ENCODE assay signal across 8 cellular contexts in genomic region chr14:74492413-74493342, GRCh38. TPM values are rescaled to one million over a fixed set of nuclear protein-coding genes. Genes with fewer than 3 reads are reported as not detected.
DNase-seq lines count a peak whose midpoint lies in the region; ATAC-seq, FAIRE-seq and TF ChIP-seq lines count a peak whose summit lies in the region.

TSS of gene NPC2 (minus strand) at chr14:74493305. CDS start at chr14:74493274, 31 bp downstream.

- peak within 1 kb of the TSS; percentile 97 for H3K4me3 ChIP-seq in A673 (ENCODE audit: low read depth, low read length, poor library complexity, severe bottlenecking)
- H3K4me3 ChIP-seq in iPS-11a (ENCODE audit: low read depth, low read length): peak within 1 kb of the TSS; percentile 97
- H3K4me3 ChIP-seq in skeletal muscle tissue (ENCODE audit: low read length in 3 of 3): peak within 1 kb of the TSS; percentile 95 to 99 (median 98)

- BruUV-seq in A673 (replicated peaks; lab: Mats Ljungman, UMichigan): TSS peak; percentile 68

- H3K9ac ChIP-seq in skeletal muscle tissue (ENCODE audit: low read depth in 1 of 3, low read length in 3 of 3): peak within 1 kb of the TSS; percentile 98

- H3K27ac ChIP-seq in A673 (ENCODE audit: low read depth, low read length, poor library complexity, severe bottlenecking): peak within 1 kb of the TSS; percentile 84
- peak within 1 kb of the TSS; percentile 98 for H3K27ac ChIP-seq in skeletal muscle tissue (ENCODE audit: low read depth, low read length)

- CTCF ChIA-PET in A673 (lab: Charles Lee): interaction anchor here (0.6 kb wide), 1 partner anchor 189 kb away, joined by 13 read pairs; no protein-coding TSS in a partner anchor

- no peaks in the 10 kb centered on the region for H3K27me3 Mint-ChIP-seq in activated naive CD8-positive, alpha-beta T cell treated with anti-CD3 and anti-CD28 coated beads, Interleukin-2, amount 50 U/mL, for 24 hours

- no peaks in the 10 kb centered on the region for H3K9me3 ChIP-seq in A673 (ENCODE audit: low read depth, low read length, poor library complexity, severe bottlenecking)
- H3K9me3 ChIP-seq in skeletal muscle tissue (ENCODE audit: control insufficient read depth in 3 of 3, low read length in 3 of 3): no peaks in the 10 kb centered on the region

- DNase-seq in A673 (ENCODE audit: low spot score): no peak
- DNase-seq in GM19239 (ENCODE audit: insufficient read length, low spot score): no peak
- DNase-seq in activated naive CD8-positive, alpha-beta T cell treated with anti-CD3 and anti-CD28 coated beads, Interleukin-2, amount 50 U/mL, for 24 hours: no peak
- DNase-seq in GM03348 (ENCODE audit: low spot score): no peak

- peaks cover 23% of the 10 kb centered on the region for H3K4me1 ChIP-seq in A673 (ENCODE audit: insufficient read depth, low read length, poor library complexity, severe bottlenecking)
- H3K4me1 ChIP-seq in skeletal muscle tissue (ENCODE audit: control insufficient read depth in 3 of 3, insufficient read depth in 3 of 3, low read length in 3 of 3): peaks cover 12 to 28% (median 19%) of the 10 kb centered on the region in 3 donors

- H3K27ac Mint-ChIP-seq in activated naive CD8-positive, alpha-beta T cell treated with anti-CD3 and anti-CD28 coated beads, Interleukin-2, amount 50 U/mL, for 24 hours: peak within 1 kb of the TSS; percentile 90

- intact Hi-C loops in A673 (cut with micrococcal nuclease; ENCODE audit: unreplicated experiment): loop anchor here (5.0 kb wide), 1 partner anchor 130 kb away; no protein-coding TSS in a partner anchor

- peaks cover 2% of the 10 kb centered on the region for H3K36me3 Mint-ChIP-seq in activated naive CD8-positive, alpha-beta T cell treated with anti-CD3 and anti-CD28 coated beads, Interleukin-2, amount 50 U/mL, for 24 hours (ENCODE audit: low read depth)

- peak; percentile 40 for FAIRE-seq in GM19239 (lab: Jason Lieb, UNC)

- peaks cover 34% of the 10 kb centered on the region for H3K4me1 Mint-ChIP-seq in activated naive CD8-positive, alpha-beta T cell treated with anti-CD3 and anti-CD28 coated beads, Interleukin-2, amount 50 U/mL, for 24 hours

- no peak within 1 kb of the TSS for H3K4me3 Mint-ChIP-seq in activated naive CD8-positive, alpha-beta T cell treated with anti-CD3 and anti-CD28 coated beads, Interleukin-2, amount 50 U/mL, for 24 hours

- ATAC-seq in HG03520 (IDR thresholded peaks at IDR 0.05; ENCODE audit: unreplicated experiment) (peak; percentile 5), GM18519 (IDR thresholded peaks at IDR 0.05; ENCODE audit: low FRiP score, unreplicated experiment) (no peak)
- ATAC-seq in activated naive CD8-positive, alpha-beta T cell treated with anti-CD3 and anti-CD28 coated beads, Interleukin-2, amount 50 U/mL, for 24 hours: no peak

- H3K36me3 ChIP-seq in A673 (ENCODE audit: insufficient read depth, low read length, poor library complexity, severe bottlenecking): peaks cover 6% of the 10 kb centered on the region
- peaks cover 2 to 4% (median 3%) of the 10 kb centered on the region in 3 donors for H3K36me3 ChIP-seq in skeletal muscle tissue (ENCODE audit: control insufficient read depth in 3 of 3, insufficient read depth in 3 of 3, low read length in 3 of 3)

- no peaks in the 10 kb centered on the region for H3K27me3 ChIP-seq in A673 (replicated peaks; ENCODE audit: insufficient read depth, low read depth, low read length, poor library complexity)
- no peaks in the 10 kb centered on the region for H3K27me3 ChIP-seq in skeletal muscle tissue (ENCODE audit: control insufficient read depth in 3 of 3, insufficient read depth in 3 of 3, low read length in 3 of 3)

- POLR2A ChIA-PET in A673 (lab: Charles Lee; ENCODE audit: low non-redundant PET): interaction anchor here (0.7 kb wide), 2 partner anchors 198 to 344 kb away, joined by 3 to 4 read pairs; no protein-coding TSS in a partner anchor

- no peaks in the 10 kb centered on the region for H3K9me3 Mint-ChIP-seq in activated naive CD8-positive, alpha-beta T cell treated with anti-CD3 and anti-CD28 coated beads, Interleukin-2, amount 50 U/mL, for 24 hours

- no peak for TF ChIP-seq CTCF in A673 (conservative IDR thresholded peaks at IDR 0.05; ENCODE audit: low read depth, low read length)

RNA-seq across cellular contexts. Expression of gene NPC2, which starts in this region (rescaled TPM):
- total RNA-seq in A673 (2021): 55.1 and 68.8 TPM in 2 replicates
- total RNA-seq in skeletal muscle tissue: 104 TPM
